Comparison of ENCODE assay signal across 29 cellular contexts in the genomic region with DNA sequence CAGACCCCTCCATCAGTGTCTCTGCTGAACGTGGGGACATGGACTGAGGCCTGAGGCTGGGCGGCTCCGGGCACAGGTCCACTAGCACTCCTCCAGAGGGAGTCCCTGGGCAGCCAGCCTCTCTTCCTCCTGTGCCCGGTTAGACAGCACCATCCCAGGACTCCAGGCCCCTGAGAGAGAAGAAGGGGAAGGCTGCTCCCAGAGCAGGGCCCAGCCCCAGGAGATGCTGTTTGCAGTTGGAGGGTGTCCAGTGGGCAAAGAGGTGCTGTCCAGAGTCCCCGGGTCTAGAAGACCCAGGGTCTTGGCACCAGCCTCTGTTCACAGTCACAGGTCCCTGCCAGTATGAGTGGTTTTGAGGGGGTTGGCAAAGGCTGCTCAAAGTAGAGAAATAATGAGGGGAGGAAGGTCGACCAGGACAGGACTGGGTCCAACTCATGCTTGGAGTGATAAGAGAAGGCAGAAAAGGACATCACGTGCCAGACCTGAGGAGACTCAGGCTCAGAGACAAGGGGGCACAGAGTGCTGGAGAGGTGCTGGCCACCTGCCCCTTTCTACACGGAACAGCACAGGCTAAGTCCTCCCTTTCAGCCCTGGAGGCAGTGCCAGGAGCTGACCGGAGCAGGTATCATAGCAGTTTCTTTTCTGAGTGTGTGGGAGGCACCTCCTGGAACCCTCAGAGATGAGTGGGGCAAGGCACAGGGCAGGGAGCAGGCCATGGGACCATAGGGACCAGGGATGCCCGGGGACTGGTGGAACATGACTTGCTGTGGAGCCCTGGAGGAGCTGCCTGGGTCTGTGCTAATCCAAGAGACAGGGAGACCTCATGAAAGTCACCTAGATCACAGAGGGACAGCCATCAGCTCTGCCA. TPM values are rescaled to one million over a fixed set of nuclear protein-coding genes. Genes with fewer than 3 reads are reported as not detected.
DNase-seq lines count a peak whose midpoint lies in the region; ATAC-seq, FAIRE-seq and TF ChIP-seq lines count a peak whose summit lies in the region.
"Had no signal": no experiment of that assay in that cellular context is flagged by ENCODE, and none has a peak within 500 bp of the region (broad histone marks: within the 10 kb centered on the region; RNA-seq: fewer than 3 reads in every experiment).

No MANE protein-coding gene starts in this region.

- H2BK15ac ChIP-seq in H9 (ENCODE audit: low read depth, low read length) = no peak overlapping the region

- intact Hi-C loops in sigmoid colon (cut with DNase I) = no loop called here

- no peak overlapping the region for H3K4me3 Mint-ChIP-seq in H9
- H3K4me3 Mint-ChIP-seq: CD8-positive, alpha-beta memory T cell; central memory CD8-positive, alpha-beta T cell; nephron; T-helper 1 cell treated with Interleukin-12 subunit alpha and Interleukin-12 subunit beta and Interleukin-4 antibody, amounts not matched to agents 30 μg/mL and 1 μg/mL, for 36 hours had no signal

- H3K27ac ChIP-seq in A549 (peak overlapping the region; percentile 77 to 87; a peak in 5 of 6 replicates), H9 (ENCODE audit: insufficient read length, low read depth, low read length) (no peak overlapping the region), cingulate gyrus (ENCODE audit: low read depth, low read length) (peak overlapping the region; percentile 74), sigmoid colon (no peak overlapping the region), Karpas-422 (ENCODE audit: low read length) (no peak overlapping the region)
- H3K27ac ChIP-seq: KMS-11, PC-9, testis had no signal

- DNase-seq in A549 (ENCODE audit: low read depth in 1 of 2, low spot score in 1 of 2) = no peak
- DNase-seq in H9 = no peak
- peak; percentile 45 for DNase-seq in sigmoid colon
- DNase-seq in retina = no peak
- no peak for DNase-seq in Karpas-422
- DNase-seq: activated CD4-positive, alpha-beta T cell treated with anti-CD3 and anti-CD28 coated beads, Interleukin-2, amount 50 U/mL, for 48 hours; activated CD4-positive, CD25-positive, alpha-beta regulatory T cell treated with anti-CD3 and anti-CD28 coated beads, Interleukin-2, amount 50 U/mL, for 72 hours; activated naive CD4-positive, alpha-beta T cell treated with Interleukin-2 at 50 U/mL for 16 hours; activated T-cell treated with anti-CD3 and anti-CD28 coated beads, Interleukin-2, amount 50 U/mL, for 48 hours; BE2C; CD8-positive, alpha-beta memory T cell; DMS 273 treated with DMSO at 0.1 percent for 48 hours; foreskin melanocyte; H7; PC-9; Right ventricle myocardium superior; stimulated activated naive CD4-positive, alpha-beta T cell treated with Interleukin-2 at 50 U/mL for 16 hours; testis had no signal

- no peak overlapping the region for H3K23ac ChIP-seq in H9 (ENCODE audit: insufficient read length, low read depth, low read length)

- TF ChIP-seq EP300 in A549 (IDR thresholded peaks at IDR 0.05) (no peak), sigmoid colon (IDR thresholded peaks at IDR 0.05) (no peak)

- ATAC-seq in A549 (no peak), GM21528 (IDR thresholded peaks at IDR 0.05; ENCODE audit: low FRiP score, unreplicated experiment) (no peak)
- ATAC-seq: GM12878, SK-N-SH treated with all-trans-retinoic acid at 6 μM for 48 hours had no signal

- peaks cover 3% of the 10 kb centered on the region for H3K27me3 Mint-ChIP-seq in H9 (ENCODE audit: low read depth)

- H3K27ac Mint-ChIP-seq in H9 = no peak overlapping the region
- H3K27ac Mint-ChIP-seq: nephron; T-helper 1 cell treated with Interleukin-12 subunit alpha and Interleukin-12 subunit beta and Interleukin-4 antibody, amounts not matched to agents 30 μg/mL and 1 μg/mL, for 36 hours had no signal

- TF ChIP-seq CTCF in A549 (IDR thresholded peaks at IDR 0.05) (no peak), H9 (conservative IDR thresholded peaks at IDR 0.05) (no peak), sigmoid colon (IDR thresholded peaks at IDR 0.05) (no peak)

- H4K5ac ChIP-seq in H9 (ENCODE audit: insufficient read length, low read depth, low read length) = no peak overlapping the region

- WGBS in A549 (ENCODE audit: missing lambda C conversion rate) = 72% methylated on average over 5 of the region's 10 CpGs
- no CpG with 5 or more reads among the region's 10 CpGs for WGBS in H9 (ENCODE audit: extremely low coverage, insufficient read length, low lambda C conversion rate)
- WGBS in sigmoid colon, 2 donors = 80 to 87% methylated on average over 10 of the region's 10 CpGs

- no peaks in the 10 kb centered on the region for H3K9me2 ChIP-seq in Karpas-422 (replicated peaks; ENCODE audit: insufficient read depth, low read length)

- H2AFZ ChIP-seq in H9 (ENCODE audit: low read length) (no peak overlapping the region), Karpas-422 (ENCODE audit: low read length) (no peak overlapping the region)
- H2AFZ ChIP-seq: PC-9 had no signal

- H3K9me3 ChIP-seq in A549 (peaks cover 2% of the 10 kb centered on the region; the same call in 1 of the 3 replicates), H9 (ENCODE audit: control insufficient read depth, low read depth, low read length) (no peaks in the 10 kb centered on the region), sigmoid colon (no peaks in the 10 kb centered on the region), Karpas-422 (ENCODE audit: low read length) (no peaks in the 10 kb centered on the region)
- H3K9me3 ChIP-seq: BE2C, testis had no signal

- no peak overlapping the region; the same call in 1 of the 2 replicates for H3K14ac ChIP-seq in H9 (ENCODE audit: insufficient read depth, low read length)

- H3K23me2 ChIP-seq in H9 (ENCODE audit: insufficient read length, low read depth, low read length, poor library complexity, severe bottlenecking) = no peaks in the 10 kb centered on the region

- FAIRE-seq in A549 (lab: Jason Lieb, UNC) = no peak
- FAIRE-seq: GM12878, urothelium cell line had no signal

- H3K4me3 ChIP-seq in A549 (no peak overlapping the region), sigmoid colon (no peak overlapping the region), Karpas-422 (ENCODE audit: low read length) (no peak overlapping the region)
- H3K4me3 ChIP-seq: GM12878, lung, PC-9, testis had no signal

- H3K9me3 Mint-ChIP-seq in H9 = no peaks in the 10 kb centered on the region; a peak in 1 of 5 replicates
- H3K9me3 Mint-ChIP-seq: CD8-positive, alpha-beta memory T cell; central memory CD8-positive, alpha-beta T cell; T-helper 1 cell treated with Interleukin-12 subunit alpha and Interleukin-12 subunit beta and Interleukin-4 antibody, amounts not matched to agents 30 μg/mL and 1 μg/mL, for 36 hours had no signal

- no peak overlapping the region for H2BK120ac ChIP-seq in H9 (ENCODE audit: low read depth, low read length, poor library complexity, severe bottlenecking)

- no peaks in the 10 kb centered on the region for H3K79me1 ChIP-seq in H9 (ENCODE audit: insufficient read depth, low read depth, low read length, poor library complexity, severe bottlenecking)

- H3T11ph ChIP-seq in H9 (ENCODE audit: low read length) = no peak overlapping the region

- H3K4me1 ChIP-seq in A549 (peaks cover 63% of the 10 kb centered on the region), H9 (ENCODE audit: insufficient read depth, low read length) (no peaks in the 10 kb centered on the region), sigmoid colon (peaks cover 0 to 22% (median 11%) of the 10 kb centered on the region in 4 donors), Karpas-422 (ENCODE audit: low read length) (peaks cover 33% of the 10 kb centered on the region)
- H3K4me1 ChIP-seq: BE2C had no signal

- no peak for TF ChIP-seq POLR2A in A549 (IDR thresholded peaks at IDR 0.05; ENCODE audit: low read length)
- TF ChIP-seq POLR2A in sigmoid colon (IDR thresholded peaks at IDR 0.05) = no peak

- no peak overlapping the region for H2BK12ac ChIP-seq in H9 (ENCODE audit: insufficient read length, low read depth, low read length)

- no peak overlapping the region for H3K4ac ChIP-seq in H9 (ENCODE audit: low read depth, low read length)

- CTCF ChIA-PET in A549 (lab: Yijun Ruan, JAX) = interaction anchor here (2.7 kb wide), 1 partner anchor 21 kb away, joined by 9 read pairs; a partner anchor contains a TSS

- peaks cover under 1 to 10% of the 10 kb centered on the region in 2 experiments; a peak in 3 of 4 replicates for H3K4me1 Mint-ChIP-seq in H9

- no peak overlapping the region for H2BK5ac ChIP-seq in H9 (ENCODE audit: insufficient read length, low read length)

- POLR2A ChIA-PET in A549 (lab: Yijun Ruan, JAX) = no interaction called here

- H4K20me1 ChIP-seq in H9 (ENCODE audit: control insufficient read depth, insufficient read depth, insufficient read length) = no peaks in the 10 kb centered on the region
- H4K20me1 ChIP-seq in Karpas-422 (ENCODE audit: insufficient read depth, low read depth, low read length) = no peaks in the 10 kb centered on the region

- H2AK5ac ChIP-seq in H9 (ENCODE audit: insufficient read length, low read length) = no peak overlapping the region

- no peak overlapping the region for H3K56ac ChIP-seq in H9 (ENCODE audit: insufficient read length, low read depth, low read length)

- no peaks in the 10 kb centered on the region for H3K36me3 Mint-ChIP-seq in H9 (ENCODE audit: insufficient read depth in 1 of 3, low read depth in 3 of 3)
- H3K36me3 Mint-ChIP-seq: CD8-positive, alpha-beta memory T cell had no signal

- H3K27me3 ChIP-seq in H9 (ENCODE audit: insufficient read depth, low read length) = no peaks in the 10 kb centered on the region
- no peaks in the 10 kb centered on the region for H3K27me3 ChIP-seq in sigmoid colon
- H3K27me3 ChIP-seq in Karpas-422 (ENCODE audit: low read length) = no peaks in the 10 kb centered on the region
- H3K27me3 ChIP-seq: BE2C, testis had no signal

- no peaks in the 10 kb centered on the region for H3K79me2 ChIP-seq in H9 (ENCODE audit: insufficient read depth, low read length)
- no peaks in the 10 kb centered on the region for H3K79me2 ChIP-seq in Karpas-422 (ENCODE audit: low read length)

- H2BK20ac ChIP-seq in H9 (ENCODE audit: low read depth, low read length, poor library complexity, severe bottlenecking) = no peak overlapping the region

- H4K91ac ChIP-seq in H9 (ENCODE audit: insufficient read length, low read depth, low read length) = no peak overlapping the region

- H3K9ac ChIP-seq in H9 (ENCODE audit: extremely low read depth, insufficient read length, low read length) (no peak overlapping the region), Karpas-422 (ENCODE audit: low read length) (no peak overlapping the region)
- H3K9ac ChIP-seq: KMS-11 had no signal

- H3K4me2 ChIP-seq in A549 (no peak overlapping the region), H9 (ENCODE audit: insufficient read depth, insufficient read length, low read length) (no peak overlapping the region), Karpas-422 (ENCODE audit: low read depth, low read length, poor library complexity, severe bottlenecking) (no peak overlapping the region)
- H3K4me2 ChIP-seq: KMS-11, PC-9 had no signal

- peak overlapping the region; percentile 14 for H3K18ac ChIP-seq in H9 (ENCODE audit: insufficient read length, low read depth, low read length)

- no peaks in the 10 kb centered on the region for H3K36me3 ChIP-seq in sigmoid colon
- H3K36me3 ChIP-seq in Karpas-422 (ENCODE audit: insufficient read depth, low read length) = no peaks in the 10 kb centered on the region
- H3K36me3 ChIP-seq: BE2C had no signal

- H4K8ac ChIP-seq in H9 (replicated peaks; ENCODE audit: insufficient read length, low read depth, low read length) = no peak overlapping the region

- TF ChIP-seq RAD21 in A549 (conservative IDR thresholded peaks at IDR 0.05 in 1 of 2, IDR thresholded peaks at IDR 0.05 in 1 of 2) = no peak

RNA-seq across cellular contexts. Expression of a gene that starts 21.1 kb away (rescaled TPM):
- polyA plus RNA-seq in A549 (2011; rRNA removed) (0.11 and 0.21 TPM in 2 replicates), A549 (2017; fragmentation: RNase III; extraction: RNeasy Plus Mini Kit Qiagen cat#74134 plus additional on column Dnase treatment) (0.36 to 0.51 TPM (median 0.45 TPM) in 3 replicates), sigmoid colon (1 to 10 TPM; 7.0 to 8.8 (median 7.8) TPM)
- polyA plus RNA-seq in A549 (2012; cell fraction: cytosol; rRNA removed) = 0.24 and 0.25 TPM in 2 replicates
- 0.20 and 0.34 TPM in 2 replicates for polyA plus RNA-seq in A549 (2012; cell fraction: nucleus; rRNA removed)
- 0.66 and 0.78 TPM in 2 replicates for polyA minus RNA-seq in A549 (2011; rRNA and poly(A)+ RNA removed)
- total RNA-seq in H9 (2021) (0.29 and 0.48 TPM in 2 replicates), sigmoid colon (1 to 10 TPM in 1 of 4 donors, under 1 TPM in 3; 0.36 to 1.5 (median 0.69) TPM)
- total RNA-seq in Karpas-422 (2014; rRNA removed; shearing (Covaris generic); ENCODE audit: low replicate concordance) = 1.0 and 2.5 TPM in 2 replicates
- total RNA-seq: osteoblast had no signal

Comparison
In these comparisons a context has a peak if more than half of its experiments do, and no peak if none do; other contexts are left out.
1. H3K27ac ChIP-seq: peak in A549 (2 of 2) and cingulate gyrus (single experiment); none in H9 (single experiment), sigmoid colon (0 of 4) and Karpas-422 (single experiment).